19 cellular contexts compared by ENCODE assay signal in genomic region chr17:9274119-9274445, GRCh38.
DNase-seq lines count a peak whose midpoint lies in the region; ATAC-seq, FAIRE-seq and TF ChIP-seq lines count a peak whose summit lies in the region.
"Had no signal": no experiment of that assay in that cellular context is flagged by ENCODE, and none has a peak within 500 bp of the region (broad histone marks: within the 10 kb centered on the region; RNA-seq: fewer than 3 reads in every experiment).

No MANE protein-coding gene starts in this region.

- peaks cover 0 to 5% (median 2%) of the 10 kb centered on the region in 4 experiments; a peak in 1 of 7 replicates for H3K4me1 ChIP-seq in H1 (replicated peaks in 1 of 4; ENCODE audit: control insufficient read depth in 3 of 4, insufficient read depth in 4 of 4, low read length in 3 of 4)
- H3K4me1 ChIP-seq: A549 had no signal

- TF ChIP-seq CTCF in H1 (IDR thresholded peaks at IDR 0.05; ENCODE audit: control extremely low read depth in 1 of 3, insufficient read depth in 1 of 3, low read depth in 1 of 3, low read length in 3 of 3), result no peak

- TF ChIP-seq RAD21 in H1 (IDR thresholded peaks at IDR 0.05 in 1 of 2, conservative IDR thresholded peaks at IDR 0.05 in 1 of 2; ENCODE audit: low read depth in 2 of 2, low read length in 2 of 2), result no peak

- CTCF ChIA-PET in activated CD8-positive, alpha-beta T cell treated with anti-CD3 and anti-CD28 coated beads, Interleukin-2, amount 10 ng/mL, durations not matched to agents 7 days and 5 days (lab: Charles Lee), result interaction anchor here (0.7 to 2.0 kb wide), 2 partner anchors 10 to 19 kb away, joined by 3 to 6 read pairs; no protein-coding TSS in a partner anchor
- CTCF ChIA-PET in H1 (lab: Charles Lee; ENCODE audit: partially characterized antibody), result interaction anchor here (0.8 to 5.6 kb wide), 5 partner anchors 8 to 276 kb away, joined by 3 to 30 read pairs (median 3); no protein-coding TSS in a partner anchor

- H3K27me3 ChIP-seq in H1 (replicated peaks in 1 of 4; ENCODE audit: control insufficient read depth in 3 of 4, extremely low read depth in 1 of 4, insufficient read depth in 3 of 4, low read length in 3 of 4), result no peaks in the 10 kb centered on the region
- H3K27me3 ChIP-seq: BLaER1 treated with 17β-estradiol and CSF1 and Interleukin-3, amounts not matched to agents 10 nM and 100 nM; dorsolateral prefrontal cortex had no signal

- H3K27ac Mint-ChIP-seq in activated CD4-positive, alpha-beta T cell treated with anti-CD3 and anti-CD28 coated beads, Interleukin-2, amount 10 ng/mL, durations not matched to agents 24 days and 14 days, result peak overlapping the region; percentile 88
- no peak overlapping the region for H3K27ac Mint-ChIP-seq in activated CD8-positive, alpha-beta T cell treated with anti-CD3 and anti-CD28 coated beads, Interleukin-2, amount 10 ng/mL, durations not matched to agents 7 days and 5 days

- peak; percentile 33 for ATAC-seq in activated CD8-positive, alpha-beta T cell treated with anti-CD3 and anti-CD28 coated beads, Interleukin-2, amount 10 ng/mL, durations not matched to agents 7 days and 5 days
- ATAC-seq in HG03442 (IDR thresholded peaks at IDR 0.05; ENCODE audit: unreplicated experiment), result no peak
- ATAC-seq: A549 had no signal

- no peak overlapping the region for H3K14ac ChIP-seq in H1 (ENCODE audit: insufficient read length)

- H3K27ac ChIP-seq in H1 (ENCODE audit: low read depth, low read length), result no peak overlapping the region
- H3K27ac ChIP-seq: A549; BLaER1 treated with 17β-estradiol and CSF1 and Interleukin-3, amounts not matched to agents 10 nM and 100 nM had no signal

- no peak overlapping the region for H3K18ac ChIP-seq in H1 (ENCODE audit: extremely low read depth, low read length)

- no peak overlapping the region for H3K4me3 ChIP-seq in H1 (ENCODE audit: extremely low read depth in 1 of 4, insufficient read depth in 2 of 4, low read depth in 3 of 4, low read length in 4 of 4)
- H3K4me3 ChIP-seq: A549; BLaER1 treated with 17β-estradiol and CSF1 and Interleukin-3, amounts not matched to agents 10 nM and 100 nM; dorsolateral prefrontal cortex had no signal

- TF ChIP-seq POLR2A in H1 (IDR thresholded peaks at IDR 0.05; ENCODE audit: control extremely low read depth in 1 of 2, low read depth in 2 of 2, low read length in 2 of 2), result no peak

- no peak overlapping the region for H3K23ac ChIP-seq in H1 (ENCODE audit: insufficient read length)

- H4K91ac ChIP-seq in H1 (replicated peaks; ENCODE audit: insufficient read length, low read length), result no peak overlapping the region

- no peaks in the 10 kb centered on the region for H3K36me3 ChIP-seq in H1 (ENCODE audit: control insufficient read depth in 2 of 4, insufficient read depth in 4 of 4, low read length in 3 of 4)

- no peak for DNase-seq in activated CD4-positive, alpha-beta T cell treated with anti-CD3 and anti-CD28 coated beads, Interleukin-2, amount 10 ng/mL, durations not matched to agents 24 days and 14 days
- no peak for DNase-seq in activated CD4-positive, alpha-beta T cell treated with anti-CD3 and anti-CD28 coated beads for 4 hours
- DNase-seq in activated CD8-positive, alpha-beta T cell treated with anti-CD3 and anti-CD28 coated beads, Interleukin-2, amount 10 ng/mL, durations not matched to agents 7 days and 5 days, result peak; percentile 24
- DNase-seq in H1 (ENCODE audit: low read depth in 1 of 2, low spot score in 2 of 2) (no peak), G401 (ENCODE audit: low spot score) (no peak), germinal center (ENCODE audit: low spot score) (no peak)
- peak in 2 of 3 donors; percentile 34 to 45 for DNase-seq in stimulated activated CD4-positive, alpha-beta T cell treated with anti-CD3 and anti-CD28 coated beads, TNF-alpha, amount 100 ng/mL, for 48 hours (ENCODE audit: low read depth in 3 of 3)
- DNase-seq: GF-D8, KBM-7, midbrain, NCI-H2081, nucleus accumbens, RPMI8226 had no signal

- no peak overlapping the region for H3K4ac ChIP-seq in H1 (replicated peaks; ENCODE audit: insufficient read length, low read depth, low read length)

- POLR2A ChIA-PET in activated CD8-positive, alpha-beta T cell treated with anti-CD3 and anti-CD28 coated beads, Interleukin-2, amount 10 ng/mL, durations not matched to agents 7 days and 5 days (lab: Charles Lee), result no interaction called here
- POLR2A ChIA-PET in H1 (lab: Charles Lee; ENCODE audit: partially characterized antibody), result no interaction called here

- no peak for FAIRE-seq in H1 (lab: Jason Lieb, UNC)
- FAIRE-seq: A549, GM12891, TTC549 had no signal

- H3K56ac ChIP-seq in H1 (replicated peaks; ENCODE audit: insufficient read length, low read depth, low read length), result no peak overlapping the region

- H4K8ac ChIP-seq in H1 (ENCODE audit: extremely low read depth, insufficient read depth, low read length), result no peak overlapping the region

- H2BK5ac ChIP-seq in H1 (ENCODE audit: low read depth, low read length), result no peak overlapping the region

- peaks cover 16% of the 10 kb centered on the region for H3K4me1 Mint-ChIP-seq in activated CD4-positive, alpha-beta T cell treated with anti-CD3 and anti-CD28 coated beads, Interleukin-2, amount 10 ng/mL, durations not matched to agents 24 days and 14 days
- peaks cover 10% of the 10 kb centered on the region for H3K4me1 Mint-ChIP-seq in activated CD8-positive, alpha-beta T cell treated with anti-CD3 and anti-CD28 coated beads, Interleukin-2, amount 10 ng/mL, durations not matched to agents 7 days and 5 days (ENCODE audit: low read depth)

- no peaks in the 10 kb centered on the region for H3K27me3 Mint-ChIP-seq in activated CD4-positive, alpha-beta T cell treated with anti-CD3 and anti-CD28 coated beads, Interleukin-2, amount 10 ng/mL, durations not matched to agents 24 days and 14 days
- no peaks in the 10 kb centered on the region for H3K27me3 Mint-ChIP-seq in activated CD8-positive, alpha-beta T cell treated with anti-CD3 and anti-CD28 coated beads, Interleukin-2, amount 10 ng/mL, durations not matched to agents 7 days and 5 days (ENCODE audit: low read depth)

- TF ChIP-seq EP300 in H1 (IDR thresholded peaks at IDR 0.05; ENCODE audit: borderline replicate concordance in 1 of 2, low read depth in 2 of 2, low read length in 2 of 2), result no peak

- no peak overlapping the region for H2BK12ac ChIP-seq in H1 (ENCODE audit: low read depth, low read length)

- intact Hi-C loops in activated CD4-positive, alpha-beta T cell treated with anti-CD3 and anti-CD28 coated beads, Interleukin-2, amount 10 ng/mL, durations not matched to agents 24 days and 14 days (cut with micrococcal nuclease), result loop anchor here (1.0 to 5.0 kb wide), 3 partner anchors 15 to 37 kb away; no protein-coding TSS in a partner anchor

- peak overlapping the region; percentile 28 for H2BK120ac ChIP-seq in H1 (replicated peaks; ENCODE audit: low read depth, low read length)

- 0 out of 2 replicates have a peak, but pooled peaks cover 2% of the 10 kb centered on the region for H3K23me2 ChIP-seq in H1 (ENCODE audit: low read depth, low read length)

- no peak overlapping the region for H3K9ac ChIP-seq in H1 (replicated peaks in 1 of 4; ENCODE audit: extremely low read depth in 1 of 4, low read depth in 3 of 4, low read length in 3 of 4)
- H3K9ac ChIP-seq: BLaER1 treated with 17β-estradiol and CSF1 and Interleukin-3, amounts not matched to agents 10 nM and 100 nM had no signal

- H3K9me3 ChIP-seq in H1 (ENCODE audit: insufficient read depth in 2 of 2, low read depth in 1 of 2, low read length in 1 of 2), result no peaks in the 10 kb centered on the region
- H3K9me3 ChIP-seq: A549; BLaER1 treated with 17β-estradiol and CSF1 and Interleukin-3, amounts not matched to agents 10 nM and 100 nM had no signal

- no peaks in the 10 kb centered on the region for H3K9me3 Mint-ChIP-seq in activated CD4-positive, alpha-beta T cell treated with anti-CD3 and anti-CD28 coated beads, Interleukin-2, amount 10 ng/mL, durations not matched to agents 24 days and 14 days
- no peaks in the 10 kb centered on the region for H3K9me3 Mint-ChIP-seq in activated CD8-positive, alpha-beta T cell treated with anti-CD3 and anti-CD28 coated beads, Interleukin-2, amount 10 ng/mL, durations not matched to agents 7 days and 5 days (ENCODE audit: insufficient read depth)

- H4K20me1 ChIP-seq in H1 (replicated peaks in 1 of 2; ENCODE audit: control insufficient read depth in 1 of 2, insufficient read depth in 2 of 2, low read length in 2 of 2), result no peaks in the 10 kb centered on the region
- H4K20me1 ChIP-seq: BLaER1 treated with 17β-estradiol and CSF1 and Interleukin-3, amounts not matched to agents 10 nM and 100 nM had no signal

- H2AFZ ChIP-seq in H1 (ENCODE audit: low read length), result no peak overlapping the region

- no peak overlapping the region for H2BK15ac ChIP-seq in H1 (ENCODE audit: low read length)

- H3K79me1 ChIP-seq in H1 (ENCODE audit: low read depth, low read length), result no peaks in the 10 kb centered on the region

- 91% methylated on average over 4 of the region's 4 CpGs; no CpG with 5 or more reads in 1 of the 2 experiments for WGBS in H1 (ENCODE audit: extremely low coverage in 1 of 2, insufficient coverage in 1 of 2, insufficient read length in 1 of 2, insufficient replicate concordance in 2 of 2, low coverage in 1 of 2, low lambda C conversion rate in 2 of 2, missing lambda C conversion rate in 1 of 2), 2 experiments

- no peak overlapping the region for H3K4me2 ChIP-seq in H1 (ENCODE audit: insufficient read depth in 1 of 2, low read depth in 2 of 2, low read length in 2 of 2)
- H3K4me2 ChIP-seq: A549; BLaER1 treated with 17β-estradiol and CSF1 and Interleukin-3, amounts not matched to agents 10 nM and 100 nM had no signal

- in situ Hi-C loops in G401 (cut with HindIII; ENCODE audit: low sequenced_read_pairs), result no loop called here

- no peak overlapping the region for H2BK20ac ChIP-seq in H1 (ENCODE audit: low read length)

- H4K5ac ChIP-seq in H1 (ENCODE audit: insufficient read length, low read depth, low read length), result no peak overlapping the region

- H2AK5ac ChIP-seq in H1 (ENCODE audit: low read depth, low read length), result no peak overlapping the region

- H3K36me3 Mint-ChIP-seq in activated CD4-positive, alpha-beta T cell treated with anti-CD3 and anti-CD28 coated beads, Interleukin-2, amount 10 ng/mL, durations not matched to agents 24 days and 14 days (ENCODE audit: low read depth), result no peaks in the 10 kb centered on the region
- H3K36me3 Mint-ChIP-seq in activated CD8-positive, alpha-beta T cell treated with anti-CD3 and anti-CD28 coated beads, Interleukin-2, amount 10 ng/mL, durations not matched to agents 7 days and 5 days (ENCODE audit: low read depth), result no peaks in the 10 kb centered on the region

- no peaks in the 10 kb centered on the region for H3K79me2 ChIP-seq in H1 (ENCODE audit: control insufficient read depth in 1 of 2, insufficient read depth in 2 of 2, low read length in 2 of 2)

- H3K4me3 Mint-ChIP-seq in activated CD4-positive, alpha-beta T cell treated with anti-CD3 and anti-CD28 coated beads, Interleukin-2, amount 10 ng/mL, durations not matched to agents 24 days and 14 days, result peak overlapping the region; percentile 22
- H3K4me3 Mint-ChIP-seq in activated CD8-positive, alpha-beta T cell treated with anti-CD3 and anti-CD28 coated beads, Interleukin-2, amount 10 ng/mL, durations not matched to agents 7 days and 5 days, result no peak overlapping the region

TF ChIP-seq in H1, 55 proteins besides CTCF, POLR2A, EP300 and RAD21 (continues in another document):
- TF ChIP-seq TCF12 (IDR thresholded peaks at IDR 0.05; ENCODE audit: low read depth, low read length), result no peak
- TF ChIP-seq JUN (IDR thresholded peaks at IDR 0.05; ENCODE audit: low read depth, low read length), result no peak

Comparison
In these comparisons a context has a peak if more than half of its experiments do, and no peak if none do; other contexts are left out.
1. DNase-seq: peak in activated CD8-positive, alpha-beta T cell treated with anti-CD3 and anti-CD28 coated beads, Interleukin-2, amount 10 ng/mL, durations not matched to agents 7 days and 5 days (single experiment) and stimulated activated CD4-positive, alpha-beta T cell treated with anti-CD3 and anti-CD28 coated beads, TNF-alpha, amount 100 ng/mL, for 48 hours (2 of 3); none in activated CD4-positive, alpha-beta T cell treated with anti-CD3 and anti-CD28 coated beads, Interleukin-2, amount 10 ng/mL, durations not matched to agents 24 days and 14 days (single experiment), activated CD4-positive, alpha-beta T cell treated with anti-CD3 and anti-CD28 coated beads for 4 hours (0 of 2), H1 (0 of 2), G401 (single experiment) and germinal center (single experiment).